15 cellular contexts compared by ENCODE assay signal in genomic region chr1:64046871-64047270, GRCh38.
"Had no signal": no experiment of that assay in that cellular context is flagged by ENCODE, and none has a peak within 500 bp of the region (broad histone marks: within the 10 kb centered on the region; RNA-seq: fewer than 3 reads in every experiment).

No MANE protein-coding gene starts in this region.

- H3K9me3 Mint-ChIP-seq: activated CD4-positive, alpha-beta memory T cell treated with anti-CD3 and anti-CD28 coated beads, Interleukin-2, amount 10 ng/mL, durations not matched to agents 7 days and 5 days; activated naive CD4-positive, alpha-beta T cell treated with anti-CD3 and anti-CD28 coated beads, Interleukin-2, amount 50 U/mL, for 24 hours; activated T-cell treated with anti-CD3 and anti-CD28 coated beads, Interleukin-2, amount 50 U/mL, for 24 hours; immature natural killer cell had no signal

- H3K36me3 ChIP-seq: adrenal gland, heart left ventricle, pancreas, thyroid gland had no signal

- H3K4me1 ChIP-seq: adrenal gland had no signal

- H3K27me3 ChIP-seq: adrenal gland, heart left ventricle, pancreas, thyroid gland had no signal

- H3K27ac ChIP-seq: adrenal gland, epithelial cell of prostate, pancreas, thyroid gland had no signal

- H3K27ac Mint-ChIP-seq: activated CD4-positive, alpha-beta memory T cell treated with anti-CD3 and anti-CD28 coated beads, Interleukin-2, amount 10 ng/mL, durations not matched to agents 7 days and 5 days; activated CD4-positive, alpha-beta T cell treated with anti-CD3 and anti-CD28 coated beads for 36 hours; activated naive CD4-positive, alpha-beta T cell treated with anti-CD3 and anti-CD28 coated beads, Interleukin-2, amount 50 U/mL, for 24 hours; activated T-cell treated with anti-CD3 and anti-CD28 coated beads, Interleukin-2, amount 50 U/mL, for 24 hours; immature natural killer cell had no signal

- DNase-seq: activated CD4-positive, alpha-beta memory T cell treated with anti-CD3 and anti-CD28 coated beads, Interleukin-2, amount 10 ng/mL, durations not matched to agents 7 days and 5 days; activated CD4-positive, alpha-beta T cell treated with anti-CD3 and anti-CD28 coated beads for 36 hours; activated effector memory CD4-positive, alpha-beta T cell treated with Interleukin-2 at 50 U/mL for 16 hours; activated T-cell treated with anti-CD3 and anti-CD28 coated beads, Interleukin-2, amount 50 U/mL, for 24 hours; adrenal gland; effector memory CD4-positive, alpha-beta T cell; heart left ventricle; immature natural killer cell; pancreas; stimulated activated CD4-positive, alpha-beta T cell treated with anti-CD3 and anti-CD28 coated beads, Interleukin-12 subunit alpha, Interleukin-12 subunit beta, amount 100 ng/mL, for 4 hours; stimulated activated CD4-positive, alpha-beta T cell treated with anti-CD3 and anti-CD28 coated beads, Interleukin-2, amount 100 ng/mL, for 24 hours; thyroid gland had no signal

- H3K36me3 Mint-ChIP-seq: activated naive CD4-positive, alpha-beta T cell treated with anti-CD3 and anti-CD28 coated beads, Interleukin-2, amount 50 U/mL, for 24 hours; immature natural killer cell had no signal

- H3K4me3 ChIP-seq: adrenal gland, heart left ventricle, lung, pancreas, thyroid gland had no signal

- H3K4me3 Mint-ChIP-seq: activated CD4-positive, alpha-beta memory T cell treated with anti-CD3 and anti-CD28 coated beads, Interleukin-2, amount 10 ng/mL, durations not matched to agents 7 days and 5 days; activated CD4-positive, alpha-beta T cell treated with anti-CD3 and anti-CD28 coated beads for 36 hours; activated naive CD4-positive, alpha-beta T cell treated with anti-CD3 and anti-CD28 coated beads, Interleukin-2, amount 50 U/mL, for 24 hours; activated T-cell treated with anti-CD3 and anti-CD28 coated beads, Interleukin-2, amount 50 U/mL, for 24 hours; immature natural killer cell had no signal

- H3K4me1 Mint-ChIP-seq: activated CD4-positive, alpha-beta memory T cell treated with anti-CD3 and anti-CD28 coated beads, Interleukin-2, amount 10 ng/mL, durations not matched to agents 7 days and 5 days; activated CD4-positive, alpha-beta T cell treated with anti-CD3 and anti-CD28 coated beads for 36 hours; activated naive CD4-positive, alpha-beta T cell treated with anti-CD3 and anti-CD28 coated beads, Interleukin-2, amount 50 U/mL, for 24 hours; immature natural killer cell had no signal

- ATAC-seq: activated CD4-positive, alpha-beta T cell treated with anti-CD3 and anti-CD28 coated beads for 36 hours; heart left ventricle; pancreas had no signal

- H3K9me3 ChIP-seq: adrenal gland, heart left ventricle, pancreas, thyroid gland had no signal
